Comparison of ENCODE assay signal across 16 cellular contexts in genomic region chr5:140432916-140433315, GRCh38.
"Had no signal": no experiment of that assay in that cellular context is flagged by ENCODE, and none has a peak within 500 bp of the region (broad histone marks: within the 10 kb centered on the region; RNA-seq: fewer than 3 reads in every experiment).

No MANE protein-coding gene starts in this region.

- H3K9me3 Mint-ChIP-seq: naive B cell, type B pancreatic cell had no signal

- DNase-seq: dorsolateral prefrontal cortex; effector CD8-positive, alpha-beta T cell; head of caudate nucleus; kidney; left cardiac atrium; left ventricle myocardium inferior; lower lobe of right lung; midbrain; naive B cell; nephron progenitor cell; stimulated activated CD4-positive, alpha-beta T cell treated with anti-CD3 and anti-CD28 coated beads, Interleukin-2, amount 100 ng/mL, for 24 hours; stimulated activated naive CD4-positive, alpha-beta T cell treated with Interleukin-2 at 50 U/mL for 16 hours had no signal

- H3K27me3 Mint-ChIP-seq: memory B cell, naive B cell, type B pancreatic cell had no signal

- H3K4me3 Mint-ChIP-seq: memory B cell, naive B cell, nephron progenitor cell, type B pancreatic cell had no signal

- ATAC-seq: esophagus mucosa, left cardiac atrium, lower lobe of right lung, sciatic nerve had no signal

- H3K4me1 Mint-ChIP-seq: nephron progenitor cell had no signal

- H3K36me3 Mint-ChIP-seq: naive B cell had no signal

- H3K27ac Mint-ChIP-seq: nephron progenitor cell, type B pancreatic cell had no signal
